Comparison of ENCODE assay signal across 18 cellular contexts in the genomic region with DNA sequence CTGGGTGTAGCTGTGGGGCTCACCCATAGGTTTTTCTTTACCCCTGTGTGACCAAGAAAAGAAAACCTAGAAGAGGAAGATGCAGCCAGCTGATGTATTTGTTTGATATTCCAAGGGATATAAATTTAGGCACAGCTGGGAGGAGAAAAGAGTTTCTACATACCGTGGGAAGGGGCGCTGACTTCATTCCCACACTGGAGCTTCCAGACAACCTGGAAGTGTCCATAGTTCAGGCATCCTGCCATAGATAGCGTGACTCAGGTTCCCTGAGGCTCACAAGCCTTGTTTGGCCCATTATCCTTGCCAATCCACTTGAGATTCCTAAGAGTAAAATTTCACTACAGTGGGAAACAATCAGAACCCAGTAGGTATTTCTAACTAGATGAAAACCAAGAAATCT.
DNase-seq lines count a peak whose midpoint lies in the region; ATAC-seq and TF ChIP-seq lines count a peak whose summit lies in the region.
"Had no signal": no experiment of that assay in that cellular context is flagged by ENCODE, and none has a peak within 500 bp of the region (broad histone marks: within the 10 kb centered on the region; RNA-seq: fewer than 3 reads in every experiment).

No MANE protein-coding gene starts in this region.

- intact Hi-C loops in activated CD8-positive, alpha-beta T cell treated with anti-CD3 and anti-CD28 coated beads for 36 hours (cut with micrococcal nuclease) = no loop called here

- no peaks in the 10 kb centered on the region for H3K27me3 ChIP-seq in AG04450 (ENCODE audit: control insufficient read depth, insufficient read depth, low read length)
- H3K27me3 ChIP-seq: BLaER1, vagina had no signal

- ATAC-seq in activated CD8-positive, alpha-beta T cell treated with anti-CD3 and anti-CD28 coated beads for 36 hours = no peak

- no peaks in the 10 kb centered on the region for H3K9me3 ChIP-seq in AG04450 (ENCODE audit: control insufficient read depth, insufficient read depth, low read length)
- H3K9me3 ChIP-seq: BLaER1, vagina had no signal

- H3K27me3 Mint-ChIP-seq in activated CD8-positive, alpha-beta T cell treated with anti-CD3 and anti-CD28 coated beads for 36 hours = peaks cover 4% of the 10 kb centered on the region
- H3K27me3 Mint-ChIP-seq: memory B cell had no signal

- no peaks in the 10 kb centered on the region for H3K9me3 Mint-ChIP-seq in activated CD8-positive, alpha-beta T cell treated with anti-CD3 and anti-CD28 coated beads for 36 hours
- H3K9me3 Mint-ChIP-seq: activated T-cell treated with anti-CD3 and anti-CD28 coated beads, Interleukin-2, amount 50 U/mL, for 24 hours; endodermal cell; memory B cell had no signal

- DNase-seq in AG04450 (ENCODE audit: low read depth, low spot score) (peak; percentile 18), LHCN-M2 (ENCODE audit: low read depth) (peak; percentile 65), epithelial cell of esophagus (ENCODE audit: low read depth) (peak; percentile 95), myocyte (ENCODE audit: low read depth) (peak; percentile 72), NCI-H1694 (lab: John Stamatoyannopoulos, UW) (no peak), activated T-cell treated with anti-CD3 and anti-CD28 coated beads for 4 hours (no peak)
- no peak for DNase-seq in effector CD4-positive, alpha-beta T cell
- DNase-seq in activated CD8-positive, alpha-beta T cell treated with anti-CD3 and anti-CD28 coated beads for 36 hours = no peak
- DNase-seq: activated CD4-positive, CD25-positive, alpha-beta regulatory T cell; activated T-cell treated with anti-CD3 and anti-CD28 coated beads, Interleukin-2, amount 50 U/mL, for 24 hours; amniotic stem cell; DMS79 treated with DMSO at 0.1 percent for 48 hours; endodermal cell; MV-4-11 had no signal

- no peaks in the 10 kb centered on the region for H3K36me3 Mint-ChIP-seq in activated CD8-positive, alpha-beta T cell treated with anti-CD3 and anti-CD28 coated beads for 36 hours (ENCODE audit: low read depth)
- H3K36me3 Mint-ChIP-seq: memory B cell had no signal

- H3K4me1 Mint-ChIP-seq in activated CD8-positive, alpha-beta T cell treated with anti-CD3 and anti-CD28 coated beads for 36 hours (ENCODE audit: low read depth) = no peaks in the 10 kb centered on the region
- H3K4me1 Mint-ChIP-seq: endodermal cell, memory B cell had no signal

- H3K27ac ChIP-seq in AG04450 (ENCODE audit: low read depth, low read length) = no peak overlapping the region
- H3K27ac ChIP-seq: BLaER1, parathyroid adenoma, vagina had no signal

- POLR2A ChIA-PET in AG04450 (lab: Yijun Ruan, JAX) = no interaction called here
- POLR2A ChIA-PET in activated CD8-positive, alpha-beta T cell treated with anti-CD3 and anti-CD28 coated beads for 36 hours (lab: Charles Lee) = no interaction called here

- H3K27ac Mint-ChIP-seq in activated CD8-positive, alpha-beta T cell treated with anti-CD3 and anti-CD28 coated beads for 36 hours = no peak overlapping the region
- H3K27ac Mint-ChIP-seq: activated T-cell treated with anti-CD3 and anti-CD28 coated beads, Interleukin-2, amount 50 U/mL, for 24 hours; endodermal cell; memory B cell had no signal

- TF ChIP-seq CTCF in AG04450 (IDR thresholded peaks at IDR 0.05; ENCODE audit: low read depth, low read length) (no peak), epithelial cell of esophagus (IDR thresholded peaks at IDR 0.05; ENCODE audit: insufficient read depth, low read depth, low read length, missing control alignments) (no peak)
- TF ChIP-seq CTCF in activated CD8-positive, alpha-beta T cell treated with anti-CD3 and anti-CD28 coated beads for 36 hours (IDR thresholded peaks at IDR 0.05) = no peak

- H3K4me3 Mint-ChIP-seq in activated CD8-positive, alpha-beta T cell treated with anti-CD3 and anti-CD28 coated beads for 36 hours = no peak overlapping the region
- H3K4me3 Mint-ChIP-seq: activated T-cell treated with anti-CD3 and anti-CD28 coated beads, Interleukin-2, amount 50 U/mL, for 24 hours; endodermal cell; memory B cell had no signal

- CTCF ChIA-PET in AG04450 (lab: Charles Lee) = no interaction called here
- CTCF ChIA-PET in activated CD8-positive, alpha-beta T cell treated with anti-CD3 and anti-CD28 coated beads for 36 hours (lab: Charles Lee) = no interaction called here

- H3K4me3 ChIP-seq in AG04450 (ENCODE audit: low read depth, low read length) (no peak overlapping the region), epithelial cell of esophagus (ENCODE audit: low read length) (no peak overlapping the region)
- H3K4me3 ChIP-seq: BLaER1, vagina had no signal

Comparison
In these comparisons a context has a peak if more than half of its experiments do, and no peak if none do; other contexts are left out.
1. DNase-seq: peak in AG04450 (single experiment), LHCN-M2 (single experiment), epithelial cell of esophagus (single experiment) and myocyte (single experiment); none in NCI-H1694 (single experiment), activated T-cell treated with anti-CD3 and anti-CD28 coated beads for 4 hours (single experiment), effector CD4-positive, alpha-beta T cell (single experiment) and activated CD8-positive, alpha-beta T cell treated with anti-CD3 and anti-CD28 coated beads for 36 hours (single experiment).